ENCODE assay signal across 20 cellular contexts in the genomic region with DNA sequence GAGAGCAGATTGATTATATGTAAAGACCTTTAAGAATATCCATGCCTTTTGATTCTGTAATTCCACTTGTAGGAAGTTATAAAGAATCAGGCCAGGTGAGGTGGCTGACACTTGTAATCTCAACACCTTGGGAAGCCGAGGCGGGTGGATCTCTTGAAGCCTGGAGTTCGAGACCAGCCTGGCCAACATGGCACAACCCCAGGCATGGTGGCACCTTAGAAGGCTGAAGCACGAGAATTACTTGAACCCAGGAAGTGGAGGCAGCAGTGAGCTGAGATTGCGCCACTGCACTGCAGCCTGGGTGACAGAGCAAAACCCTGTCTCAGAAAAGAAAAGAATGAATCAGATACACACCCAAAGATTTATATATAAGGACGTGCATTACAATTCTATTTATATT. TPM values are rescaled to one million over a fixed set of nuclear protein-coding genes. Genes with fewer than 3 reads are reported as not detected.
"Had no signal": no experiment of that assay in that cellular context is flagged by ENCODE, and none has a peak within 500 bp of the region (broad histone marks: within the 10 kb centered on the region; RNA-seq: fewer than 3 reads in every experiment).

No MANE protein-coding gene starts in this region.

- H3K27ac Mint-ChIP-seq: naive thymus-derived CD8-positive, alpha-beta T cell; stimulated activated effector memory CD8-positive, alpha-beta T cell treated with anti-CD3 and anti-CD28 coated beads, Interleukin-12 subunit alpha, Interleukin-12 subunit beta, amount 100 ng/mL, for 72 hours; stimulated activated naive CD8-positive, alpha-beta T cell treated with anti-CD3 and anti-CD28 coated beads, Interleukin-15, Interleukin-2, amounts not matched to agents 100 ng/mL and 50 ng/mL, for 24 hours had no signal

- ATAC-seq: foreskin keratinocyte; heart left ventricle; mucosa of descending colon; naive thymus-derived CD8-positive, alpha-beta T cell; psoas muscle; right lobe of liver; stimulated activated effector memory CD8-positive, alpha-beta T cell treated with anti-CD3 and anti-CD28 coated beads, Interleukin-12 subunit alpha, Interleukin-12 subunit beta, amount 100 ng/mL, for 72 hours had no signal

- H3K9me3 ChIP-seq: mucosa of descending colon, psoas muscle, right lobe of liver, tibial artery, upper lobe of left lung, uterus had no signal

- H3K4me1 Mint-ChIP-seq: naive thymus-derived CD8-positive, alpha-beta T cell; stimulated activated effector memory CD8-positive, alpha-beta T cell treated with anti-CD3 and anti-CD28 coated beads, Interleukin-12 subunit alpha, Interleukin-12 subunit beta, amount 100 ng/mL, for 72 hours had no signal

- H3K4me3 Mint-ChIP-seq: naive thymus-derived CD8-positive, alpha-beta T cell; stimulated activated effector memory CD8-positive, alpha-beta T cell treated with anti-CD3 and anti-CD28 coated beads, Interleukin-12 subunit alpha, Interleukin-12 subunit beta, amount 100 ng/mL, for 72 hours; stimulated activated naive CD8-positive, alpha-beta T cell treated with anti-CD3 and anti-CD28 coated beads, Interleukin-15, Interleukin-2, amounts not matched to agents 100 ng/mL and 50 ng/mL, for 24 hours had no signal

- FAIRE-seq: endometrium, islet of Langerhans had no signal

- H3K36me3 ChIP-seq: heart left ventricle, right lobe of liver, upper lobe of left lung, uterus had no signal

- H3K9me3 Mint-ChIP-seq: stimulated activated effector memory CD8-positive, alpha-beta T cell treated with anti-CD3 and anti-CD28 coated beads, Interleukin-12 subunit alpha, Interleukin-12 subunit beta, amount 100 ng/mL, for 72 hours; stimulated activated naive CD8-positive, alpha-beta T cell treated with anti-CD3 and anti-CD28 coated beads, Interleukin-15, Interleukin-2, amounts not matched to agents 100 ng/mL and 50 ng/mL, for 24 hours had no signal

- H3K4me3 ChIP-seq: heart left ventricle, mucosa of descending colon, psoas muscle, right lobe of liver, tibial artery, upper lobe of left lung, uterus had no signal

- H3K27ac ChIP-seq: foreskin keratinocyte, heart left ventricle, parathyroid adenoma, psoas muscle, right lobe of liver, upper lobe of left lung, uterus had no signal

- DNase-seq: effector memory CD4-positive, alpha-beta T cell; heart left ventricle; hypothalamus; kidney glomerular epithelial cell; mucosa of descending colon; naive thymus-derived CD8-positive, alpha-beta T cell; psoas muscle; retina; right lobe of liver; stimulated activated CD4-positive, alpha-beta T cell treated with anti-CD3 and anti-CD28 coated beads, Interleukin-4, amount 100 ng/mL, for 1 hour; stimulated activated CD8-positive, alpha-beta memory T cell treated with anti-CD3 and anti-CD28 coated beads, Interleukin-4, amount 100 ng/mL, for 48 hours; upper lobe of left lung; uterus had no signal

- H3K9ac ChIP-seq: parathyroid adenoma had no signal

- H3K36me3 Mint-ChIP-seq: naive thymus-derived CD8-positive, alpha-beta T cell; stimulated activated effector memory CD8-positive, alpha-beta T cell treated with anti-CD3 and anti-CD28 coated beads, Interleukin-12 subunit alpha, Interleukin-12 subunit beta, amount 100 ng/mL, for 72 hours had no signal

- H3K27me3 ChIP-seq: foreskin keratinocyte, heart left ventricle, tibial artery, upper lobe of left lung, uterus had no signal

- H3K79me2 ChIP-seq: parathyroid adenoma had no signal

- H2AFZ ChIP-seq: parathyroid adenoma had no signal

- H3K4me1 ChIP-seq: uterus had no signal

RNA-seq across cellular contexts. Expression of a gene that starts 33.9 kb away (rescaled TPM):
- total RNA-seq: naive thymus-derived CD8-positive, alpha-beta T cell had no signal
- polyA plus RNA-seq: naive thymus-derived CD8-positive, alpha-beta T cell had no signal
